Comparison of ENCODE assay signal across 24 cellular contexts in the genomic region with DNA sequence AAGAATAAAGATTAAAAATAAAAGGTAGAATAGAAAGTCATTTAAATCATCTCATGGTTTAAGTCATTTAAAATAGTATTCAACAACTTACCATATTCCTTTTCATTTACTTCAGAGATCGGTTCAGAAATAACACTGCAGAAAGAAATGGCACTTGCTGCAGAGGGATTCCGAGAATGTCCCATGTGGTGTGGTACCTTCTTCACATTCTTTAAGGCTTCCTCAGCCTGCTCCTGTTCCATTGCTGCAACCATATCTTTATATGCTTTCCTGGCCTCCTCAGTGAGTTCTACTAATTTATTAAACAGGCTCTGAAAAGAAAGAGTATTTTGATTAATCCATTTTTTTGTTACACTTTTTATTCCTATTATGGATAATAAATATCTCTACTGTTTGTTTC. TPM values are rescaled to one million over a fixed set of nuclear protein-coding genes. Genes with fewer than 3 reads are reported as not detected.
A peak's percentile ranks its signal among the peaks of the same experiment; 100 is the strongest.
DNase-seq lines count a peak whose midpoint lies in the region; ATAC-seq and TF ChIP-seq lines count a peak whose summit lies in the region.
"Had no signal": no experiment of that assay in that cellular context is flagged by ENCODE, and none has a peak within 500 bp of the region (broad histone marks: within the 10 kb centered on the region; RNA-seq: fewer than 3 reads in every experiment).

No MANE protein-coding gene starts in this region.

- H3K18ac ChIP-seq in IMR-90 (ENCODE audit: low read depth, low read length), result no peak overlapping the region

- in situ Hi-C loops in IMR-90 (cut with MboI; ENCODE audit: low sequenced_read_pairs), result no loop called here

- WGBS in IMR-90 (ENCODE audit: extremely low coverage in 2 of 2, insufficient read length in 1 of 2), 2 experiments, result no CpG with 5 or more reads among the region's 2 CpGs

- H3K4me1 ChIP-seq in IMR-90 (ENCODE audit: control insufficient read depth, insufficient read depth, low read length), result peaks cover 2% of the 10 kb centered on the region; the same call in 1 of the 2 replicates
- no peaks in the 10 kb centered on the region for H3K4me1 ChIP-seq in colonic mucosa
- H3K4me1 ChIP-seq: BE2C had no signal

- H4K20me1 ChIP-seq in IMR-90 (ENCODE audit: insufficient read depth, low read length), result no peaks in the 10 kb centered on the region

- H2BK5ac ChIP-seq in IMR-90 (ENCODE audit: low read depth, low read length, poor library complexity, severe bottlenecking), result peak overlapping the region; percentile 17

- H3K27me3 ChIP-seq in IMR-90 (ENCODE audit: control insufficient read depth, insufficient read depth, low read length) (no peaks in the 10 kb centered on the region), colonic mucosa (no peaks in the 10 kb centered on the region)
- H3K27me3 ChIP-seq: BE2C had no signal

- no peak overlapping the region for H3K4me2 ChIP-seq in IMR-90 (ENCODE audit: low read depth, low read length)
- H3K4me2 ChIP-seq: PC-9 had no signal

- CTCF ChIA-PET in AG04449 (lab: Yijun Ruan, JAX) (interaction anchor here (1.3 kb wide), 1 partner anchor 135 kb away, joined by 6 read pairs; no protein-coding TSS in a partner anchor), IMR-90 (lab: Yijun Ruan, JAX) (no interaction called here)

- H3K14ac ChIP-seq in IMR-90 (replicated peaks; ENCODE audit: low read depth, low read length), result no peak overlapping the region

- no peak overlapping the region for H2BK20ac ChIP-seq in IMR-90 (ENCODE audit: low read depth, low read length)

- H3K56ac ChIP-seq in IMR-90 (ENCODE audit: extremely low read depth, insufficient read depth, low read length), result no peak overlapping the region

- H3K79me1 ChIP-seq in IMR-90 (ENCODE audit: low read depth in 1 of 2, low read length in 2 of 2), result peaks cover 13 to 36% of the 10 kb centered on the region in 2 experiments; a peak in 3 of 4 replicates

- H3K23ac ChIP-seq in IMR-90 (ENCODE audit: low read depth, low read length), result no peak overlapping the region

- intact Hi-C loops in IMR-90 (cut with micrococcal nuclease) (loop anchor here (5.0 kb wide), 1 partner anchor 131 kb away; no protein-coding TSS in a partner anchor), colonic mucosa (cut with DNase I) (no loop called here)

- no peak overlapping the region for H2BK120ac ChIP-seq in IMR-90 (ENCODE audit: low read depth, low read length)

- H3K36me3 ChIP-seq in IMR-90 (ENCODE audit: control insufficient read depth, insufficient read depth, low read length) (peaks cover 34% of the 10 kb centered on the region), colonic mucosa (peaks cover 5% of the 10 kb centered on the region)

- no TSS peak for BruUV-seq in IMR-90 (replicated peaks; lab: Mats Ljungman, UMichigan)

- POLR2A ChIA-PET in AG04449 (lab: Yijun Ruan, JAX) (no interaction called here), IMR-90 (lab: Charles Lee; ENCODE audit: unreplicated experiment) (no interaction called here)

- no peak overlapping the region for H2BK15ac ChIP-seq in IMR-90 (ENCODE audit: low read depth, low read length)

- H3K27ac ChIP-seq in IMR-90 (ENCODE audit: insufficient read depth, low read length) (no peak overlapping the region), colonic mucosa (no peak overlapping the region)
- H3K27ac ChIP-seq: 22Rv1, PC-9, RWPE1 had no signal

- peaks cover 6% of the 10 kb centered on the region; the same call in 1 of the 2 replicates for H3K9me1 ChIP-seq in IMR-90 (ENCODE audit: insufficient read depth, low read length)

- H3K9me3 ChIP-seq in IMR-90 (ENCODE audit: control insufficient read depth, insufficient read depth, low read length) (no peaks in the 10 kb centered on the region), colonic mucosa (no peaks in the 10 kb centered on the region)
- H3K9me3 ChIP-seq: BE2C had no signal

- no peak for TF ChIP-seq RAD21 in IMR-90 (IDR thresholded peaks at IDR 0.05; ENCODE audit: low read length)

- no peak overlapping the region for H2AFZ ChIP-seq in IMR-90 (replicated peaks; ENCODE audit: low read length, poor library complexity)
- H2AFZ ChIP-seq: PC-9 had no signal

- dilution Hi-C loops in IMR-90 (cut with HindIII; ENCODE audit: low sequenced_read_pairs, unreplicated experiment), result no loop called here

- H4K5ac ChIP-seq in IMR-90 (ENCODE audit: low read depth, low read length), result no peak overlapping the region

- no peak overlapping the region for H3K4ac ChIP-seq in IMR-90 (ENCODE audit: low read depth, low read length)

- H2AK5ac ChIP-seq in IMR-90 (ENCODE audit: low read depth, low read length), result no peak overlapping the region

- no peak overlapping the region for H2AK9ac ChIP-seq in IMR-90 (replicated peaks; ENCODE audit: low read depth, low read length, poor library complexity)

- TF ChIP-seq CTCF in AG04449 (IDR thresholded peaks at IDR 0.05; ENCODE audit: insufficient read depth, low read length, missing control alignments) (no peak), IMR-90 (conservative IDR thresholded peaks at IDR 0.05; ENCODE audit: low read depth, low read length) (no peak), colonic mucosa (IDR thresholded peaks at IDR 0.05) (no peak)

- DNase-seq in AG04449 (ENCODE audit: low read depth, low spot score) (peak; percentile 23), IMR-90 (peak; percentile 33), astrocyte of the hippocampus (ENCODE audit: low read depth, low spot score) (peak; percentile 49), iris pigment epithelial cell (ENCODE audit: low read depth) (peak; percentile 62), colonic mucosa (no peak)
- DNase-seq: BE2C; CD4-positive, CD25-positive, alpha-beta regulatory T cell; COR-L47; DMS153; Kasumi-1; MM.1S; NCI-H1092; NCI-H146; NCI-H2029 treated with DMSO at 0.1 percent for 48 hours; NCI-H2171; NCI-H526; PC-9; SIG-M5 had no signal

- no peak for TF ChIP-seq POLR2A in IMR-90 (IDR thresholded peaks at IDR 0.05; ENCODE audit: low read depth, low read length)

- ATAC-seq in IMR-90 (ENCODE audit: low read depth) (peak; percentile 81), GM21528 (IDR thresholded peaks at IDR 0.05; ENCODE audit: low FRiP score, unreplicated experiment) (no peak), GM21447 (IDR thresholded peaks at IDR 0.05; ENCODE audit: unreplicated experiment) (no peak), HG03342 (IDR thresholded peaks at IDR 0.05; ENCODE audit: unreplicated experiment) (no peak)

- H3K9ac ChIP-seq in IMR-90 (ENCODE audit: low read depth, low read length) (no peak overlapping the region), colonic mucosa (ENCODE audit: low read depth in 2 of 2, low read length in 2 of 2) (no peak overlapping the region)

- H4K8ac ChIP-seq in IMR-90 (ENCODE audit: low read depth in 2 of 2, low read length in 2 of 2), result no peak overlapping the region

- no peak overlapping the region for H4K91ac ChIP-seq in IMR-90 (ENCODE audit: insufficient read depth, low read depth, low read length)

- H3K4me3 ChIP-seq in AG04449 (ENCODE audit: low read depth, low read length) (no peak overlapping the region), IMR-90 (ENCODE audit: insufficient read depth, low read depth, low read length) (no peak overlapping the region), colonic mucosa (no peak overlapping the region)
- H3K4me3 ChIP-seq: PC-9 had no signal

TF ChIP-seq in IMR-90, 13 proteins besides CTCF, POLR2A, EP300 and RAD21:
- TF ChIP-seq, protein P1, sequence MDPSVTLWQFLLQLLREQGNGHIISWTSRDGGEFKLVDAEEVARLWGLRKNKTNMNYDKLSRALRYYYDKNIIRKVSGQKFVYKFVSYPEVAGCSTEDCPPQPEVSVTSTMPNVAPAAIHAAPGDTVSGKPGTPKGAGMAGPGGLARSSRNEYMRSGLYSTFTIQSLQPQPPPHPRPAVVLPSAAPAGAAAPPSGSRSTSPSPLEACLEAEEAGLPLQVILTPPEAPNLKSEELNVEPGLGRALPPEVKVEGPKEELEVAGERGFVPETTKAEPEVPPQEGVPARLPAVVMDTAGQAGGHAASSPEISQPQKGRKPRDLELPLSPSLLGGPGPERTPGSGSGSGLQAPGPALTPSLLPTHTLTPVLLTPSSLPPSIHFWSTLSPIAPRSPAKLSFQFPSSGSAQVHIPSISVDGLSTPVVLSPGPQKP (IDR thresholded peaks at IDR 0.05; ENCODE audit: borderline replicate concordance, low read depth, low read length), result no peak
- TF ChIP-seq MAFK (IDR thresholded peaks at IDR 0.05; ENCODE audit: low read depth, low read length) (no peak), CHD1 (IDR thresholded peaks at IDR 0.05; ENCODE audit: low read depth, low read length) (no peak), CEBPB (IDR thresholded peaks at IDR 0.05; ENCODE audit: low read depth, low read length) (no peak), MXI1 (IDR thresholded peaks at IDR 0.05; ENCODE audit: borderline replicate concordance, low read depth, low read length) (no peak), RFX5 (IDR thresholded peaks at IDR 0.05; ENCODE audit: low read depth, low read length) (no peak), FOS (IDR thresholded peaks at IDR 0.05; ENCODE audit: low read depth, low read length) (no peak), NFE2L2 (IDR thresholded peaks at IDR 0.05; ENCODE audit: low read depth, low read length) (no peak), BHLHE40 (IDR thresholded peaks at IDR 0.05; ENCODE audit: low read depth, low read length) (no peak), RCOR1 (IDR thresholded peaks at IDR 0.05; ENCODE audit: insufficient replicate concordance, low read length) (no peak), MAZ (IDR thresholded peaks at IDR 0.05; ENCODE audit: borderline replicate concordance, low read depth, low read length) (no peak), SMC3 (IDR thresholded peaks at IDR 0.05; ENCODE audit: low read depth, low read length) (no peak)
- TF ChIP-seq, protein P2, sequence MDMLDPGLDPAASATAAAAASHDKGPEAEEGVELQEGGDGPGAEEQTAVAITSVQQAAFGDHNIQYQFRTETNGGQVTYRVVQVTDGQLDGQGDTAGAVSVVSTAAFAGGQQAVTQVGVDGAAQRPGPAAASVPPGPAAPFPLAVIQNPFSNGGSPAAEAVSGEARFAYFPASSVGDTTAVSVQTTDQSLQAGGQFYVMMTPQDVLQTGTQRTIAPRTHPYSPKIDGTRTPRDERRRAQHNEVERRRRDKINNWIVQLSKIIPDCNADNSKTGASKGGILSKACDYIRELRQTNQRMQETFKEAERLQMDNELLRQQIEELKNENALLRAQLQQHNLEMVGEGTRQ (IDR thresholded peaks at IDR 0.05; ENCODE audit: low read depth, low read length), result no peak

RNA-seq across cellular contexts. Expression of a gene that starts 32.6 kb away (rescaled TPM):
- 2.5 and 2.7 TPM in 2 replicates for total RNA-seq in IMR-90 (2012; rRNA removed)
- polyA plus RNA-seq in IMR-90 (2012; rRNA removed), result 0.91 and 0.95 TPM in 2 replicates
- 0.34 and 0.49 TPM in 2 replicates for polyA plus RNA-seq in IMR-90 (2012; cell fraction: cytosol; rRNA removed)
- polyA plus RNA-seq in IMR-90 (2012; cell fraction: nucleus; rRNA removed; ENCODE audit: low replicate concordance), result 0.65 and 2.8 TPM in 2 replicates
- total RNA-seq in colonic mucosa, result under 1 TPM; 0.30 to 0.50 TPM
- total RNA-seq: CD4-positive, CD25-positive, alpha-beta regulatory T cell had no signal
- polyA plus RNA-seq: CD4-positive, CD25-positive, alpha-beta regulatory T cell; IgD-negative memory B cell had no signal

RNA-seq across cellular contexts. Expression of a gene that starts 50.0 kb away (rescaled TPM):
- 34.1 and 45.0 TPM in 2 replicates for total RNA-seq in IMR-90 (2012; rRNA removed)
- 10.4 and 13.1 TPM in 2 replicates for polyA plus RNA-seq in IMR-90 (2012; rRNA removed)
- polyA plus RNA-seq in IMR-90 (2012; cell fraction: cytosol; rRNA removed), result 2.9 and 4.7 TPM in 2 replicates
- polyA plus RNA-seq in IMR-90 (2012; cell fraction: nucleus; rRNA removed; ENCODE audit: low replicate concordance), result 14.0 and 29.6 TPM in 2 replicates
- total RNA-seq in colonic mucosa, result 10 to 100 TPM; 26.9 to 45.2 TPM
